ENCODE assay signal across 19 cellular contexts in the genomic region with DNA sequence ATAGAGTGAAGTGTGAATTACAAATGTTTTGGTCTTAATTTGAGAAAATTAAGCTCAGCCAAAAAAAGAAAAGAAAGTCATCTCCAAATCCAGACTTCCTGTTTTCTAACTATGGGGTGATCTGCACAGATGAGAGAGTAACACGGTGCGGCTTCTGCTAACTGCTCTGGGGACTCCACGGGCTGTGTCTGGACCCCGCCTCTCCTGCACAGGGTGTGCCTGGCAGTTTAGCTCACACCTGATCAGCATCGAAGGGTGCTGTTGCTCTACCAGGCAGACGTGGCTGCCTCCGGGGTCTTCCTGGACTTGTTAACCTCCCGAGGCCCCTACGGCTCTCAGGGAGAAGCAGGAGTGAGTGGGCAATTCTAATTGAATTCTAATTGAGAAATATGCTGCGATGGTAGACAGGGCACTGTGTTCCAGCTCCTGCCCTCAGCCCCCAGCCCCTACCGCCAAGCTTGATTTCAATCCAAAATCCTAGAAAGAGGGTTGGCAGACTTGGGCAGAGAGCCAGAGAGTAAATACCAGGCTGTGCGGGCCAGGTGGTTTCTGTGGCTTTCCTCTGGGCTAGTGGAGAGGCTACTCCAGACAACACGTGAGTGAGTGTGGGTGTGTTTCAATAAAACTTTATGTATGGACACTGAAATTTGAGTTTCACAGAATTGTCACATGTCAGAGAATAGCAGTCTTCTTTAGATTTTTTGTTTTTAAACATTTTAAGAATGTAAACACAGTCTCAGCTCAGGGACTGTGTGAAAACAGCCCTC. TPM values are rescaled to one million over a fixed set of nuclear protein-coding genes. Genes with fewer than 3 reads are reported as not detected.
DNase-seq lines count a peak whose midpoint lies in the region; ATAC-seq and TF ChIP-seq lines count a peak whose summit lies in the region.
"Had no signal": no experiment of that assay in that cellular context is flagged by ENCODE, and none has a peak within 500 bp of the region (broad histone marks: within the 10 kb centered on the region; RNA-seq: fewer than 3 reads in every experiment).

No MANE protein-coding gene starts in this region.

- in situ Hi-C loops in KBM-7 (cut with MboI; ENCODE audit: low pct_unique_long_range_greater_than_20kb, low sequenced_read_pairs) = loop anchor here (25.0 kb wide), 1 partner anchor 1013 kb away; no protein-coding TSS in a partner anchor

- H3K27ac ChIP-seq in left lung = no peak overlapping the region
- H3K27ac ChIP-seq: A549, epithelial cell of prostate, skin epidermis, vagina had no signal

- peaks cover 0 to 21% of the 10 kb centered on the region in 2 donors for H3K4me1 ChIP-seq in left lung

- H3K27me3 ChIP-seq in left lung = peaks cover 25 to 84% of the 10 kb centered on the region in 2 donors
- H3K27me3 ChIP-seq: vagina had no signal

- intact Hi-C loops in left lung (cut with DNase I) = loop anchor here in 1 of 2 donors (10.0 kb wide), 1 partner anchor 1016 kb away; no protein-coding TSS in a partner anchor

- no peak overlapping the region for H3K4me3 ChIP-seq in left lung
- H3K4me3 ChIP-seq: A549, skin epidermis, vagina had no signal

- H3K9me3 ChIP-seq in left lung = no peaks in the 10 kb centered on the region
- H3K9me3 ChIP-seq: A549, vagina had no signal

- no peak for TF ChIP-seq CTCF in left lung (IDR thresholded peaks at IDR 0.05)

- DNase-seq in NCI-H2081 (lab: John Stamatoyannopoulos, UW) = peak; percentile 18 to 69
- no peak for DNase-seq in NCI-H2081 treated with DMSO at 0.1 percent for 48 hours (lab: John Stamatoyannopoulos, UW)
- DNase-seq in KBM-7 = peak; percentile 75
- DNase-seq in NOMO-1 treated with DMSO at 0.1 percent for 48 hours (lab: John Stamatoyannopoulos, UW; ENCODE audit: unreplicated experiment) = peak; percentile 50
- peak; percentile 23 to 34 for DNase-seq in left lung
- DNase-seq in DMS53 (lab: John Stamatoyannopoulos, UW) = no peak
- DNase-seq: amniotic stem cell, H9, IMR-90, NCI-H1930, PC-3 had no signal

- H3K36me3 ChIP-seq in left lung = no peaks in the 10 kb centered on the region
- H3K36me3 ChIP-seq: vagina had no signal

- no peak for ATAC-seq in left lung
- no peak for ATAC-seq in GM21367 (IDR thresholded peaks at IDR 0.05; ENCODE audit: unreplicated experiment)
- ATAC-seq in GM21723 (IDR thresholded peaks at IDR 0.05; ENCODE audit: unreplicated experiment) = no peak
- ATAC-seq: PC-3 had no signal

RNA-seq across cellular contexts. Expression of a gene that starts 13.4 kb away (rescaled TPM):
- 1 to 10 TPM; 4.4 to 5.7 TPM for total RNA-seq in left lung
- total RNA-seq: omental fat pad; T-helper 1 cell treated with Interleukin-12 subunit alpha and Interleukin-12 subunit beta and Interleukin-4 antibody, amounts not matched to agents 30 ng/mL and 1 ng/mL, for 36 hours had no signal

Comparison
In these comparisons a context has a peak if more than half of its experiments do, and no peak if none do; other contexts are left out.
1. DNase-seq: peak in NCI-H2081 (2 of 2), KBM-7 (single experiment), NOMO-1 treated with DMSO at 0.1 percent for 48 hours (single experiment) and left lung (2 of 2); none in NCI-H2081 treated with DMSO at 0.1 percent for 48 hours (single experiment) and DMS53 (single experiment).